8 cellular contexts compared by ENCODE assay signal in the genomic region with DNA sequence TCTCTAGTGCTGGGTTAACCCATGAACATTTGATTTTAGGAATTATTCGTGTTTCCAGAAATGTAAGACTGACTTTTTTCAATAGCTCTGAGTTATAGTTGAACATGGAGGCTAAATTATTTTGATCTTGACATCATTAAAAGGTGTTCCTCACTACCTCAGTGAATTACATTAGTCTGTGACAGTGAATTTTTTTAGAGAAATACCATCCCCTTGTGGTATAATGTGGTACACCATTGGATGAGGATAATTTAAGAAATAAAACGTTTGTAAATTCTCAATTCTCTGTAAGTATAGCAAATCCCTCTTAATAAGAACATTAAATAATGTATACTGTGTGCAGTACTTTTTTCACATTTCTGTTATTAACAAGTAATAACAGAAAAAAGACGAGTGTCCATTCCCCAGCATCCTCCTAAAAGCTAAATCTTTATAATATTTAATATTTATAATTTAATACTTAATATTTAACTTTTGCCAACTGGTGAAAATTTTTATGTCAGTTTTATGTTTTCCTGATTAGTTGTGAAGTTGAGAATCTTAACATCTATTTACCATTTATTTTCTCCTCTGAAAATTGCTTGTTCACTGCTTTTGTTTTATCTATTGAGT.
A peak's percentile ranks its signal among the peaks of the same experiment; 100 is the strongest.
DNase-seq lines count a peak whose midpoint lies in the region; ATAC-seq, FAIRE-seq and TF ChIP-seq lines count a peak whose summit lies in the region.

No MANE protein-coding gene starts in this region.

- H3K27me3 ChIP-seq in kidney epithelial cell (ENCODE audit: control insufficient read depth, insufficient read depth, low read length), result no peaks in the 10 kb centered on the region

- FAIRE-seq in TTC549 (lab: Jason Lieb, UNC), result peak; percentile 31

- no peaks in the 10 kb centered on the region for H3K36me3 ChIP-seq in kidney epithelial cell (ENCODE audit: control insufficient read depth, insufficient read depth, low read length)

- H3K4me3 ChIP-seq in kidney epithelial cell (ENCODE audit: low read depth, low read length), result no peak overlapping the region

- ATAC-seq in HG03159 (IDR thresholded peaks at IDR 0.05; ENCODE audit: unreplicated experiment) (peak; percentile 77), GM18517 (IDR thresholded peaks at IDR 0.05; ENCODE audit: unreplicated experiment) (no peak)

- DNase-seq in DMS153 (lab: John Stamatoyannopoulos, UW) (peak; percentile 29), kidney epithelial cell (ENCODE audit: low read depth) (peak; percentile 1), SKM-1 treated with dmso at 0.1 percent for 144 hours (lab: John Stamatoyannopoulos, UW; ENCODE audit: unreplicated experiment) (no peak), ureter (ENCODE audit: low spot score) (no peak), NCI-H774 (lab: John Stamatoyannopoulos, UW) (no peak)

- TF ChIP-seq CTCF in kidney epithelial cell (IDR thresholded peaks at IDR 0.05; ENCODE audit: insufficient read depth, low read length, poor library complexity, severe bottlenecking), result peak; percentile 64

Comparison
In these comparisons a context has a peak if more than half of its experiments do, and no peak if none do; other contexts are left out.
1. DNase-seq: peak in DMS153 (single experiment) and kidney epithelial cell (single experiment); none in SKM-1 treated with dmso at 0.1 percent for 144 hours (single experiment), ureter (single experiment) and NCI-H774 (single experiment).